ENCODE assay signal across 15 cellular contexts in genomic region chr12:116381240-116381743, GRCh38.
DNase-seq lines count a peak whose midpoint lies in the region; ATAC-seq and TF ChIP-seq lines count a peak whose summit lies in the region.
"Had no signal": no experiment of that assay in that cellular context is flagged by ENCODE, and none has a peak within 500 bp of the region (broad histone marks: within the 10 kb centered on the region; RNA-seq: fewer than 3 reads in every experiment).

No MANE protein-coding gene starts in this region.

- H3K36me3 ChIP-seq in ectodermal cell (ENCODE audit: control insufficient read depth, insufficient read depth, low read length) (no peaks in the 10 kb centered on the region), mucosa of descending colon (ENCODE audit: low read depth) (no peaks in the 10 kb centered on the region)

- intact Hi-C loops in left ventricle myocardium superior (cut with micrococcal nuclease) (no loop called here), cardiac septum (cut with DNase I) (no loop called here), mucosa of descending colon (cut with DNase I, micrococcal nuclease) (no loop called here)

- peaks cover 10% of the 10 kb centered on the region for H3K27me3 Mint-ChIP-seq in nephron progenitor cell (ENCODE audit: low read depth, poor library complexity)
- H3K27me3 Mint-ChIP-seq in activated T-cell treated with anti-CD3 and anti-CD28 coated beads, Interleukin-2, amount 50 U/mL, for 72 hours (ENCODE audit: low read depth), result no peaks in the 10 kb centered on the region

- H3K9me3 Mint-ChIP-seq in nephron progenitor cell, result no peaks in the 10 kb centered on the region
- H3K9me3 Mint-ChIP-seq in activated T-cell treated with anti-CD3 and anti-CD28 coated beads, Interleukin-2, amount 50 U/mL, for 72 hours, result no peaks in the 10 kb centered on the region
- H3K9me3 Mint-ChIP-seq: naive thymus-derived CD8-positive, alpha-beta T cell had no signal

- H3K4me1 Mint-ChIP-seq in nephron progenitor cell, result peaks cover 71% of the 10 kb centered on the region
- peaks cover 7% of the 10 kb centered on the region for H3K4me1 Mint-ChIP-seq in activated T-cell treated with anti-CD3 and anti-CD28 coated beads, Interleukin-2, amount 50 U/mL, for 72 hours (ENCODE audit: low read depth)

- peak overlapping the region; percentile 95 for H3K27ac ChIP-seq in ectodermal cell (ENCODE audit: insufficient read depth, low read depth, low read length, poor library complexity, severe bottlenecking)

- H3K9me3 ChIP-seq in ectodermal cell (ENCODE audit: control insufficient read depth, low read length) (no peaks in the 10 kb centered on the region), mucosa of descending colon (no peaks in the 10 kb centered on the region)

- H3K27me3 ChIP-seq in ectodermal cell (ENCODE audit: control insufficient read depth, insufficient read depth, low read length, poor library complexity, severe bottlenecking), result no peaks in the 10 kb centered on the region

- H3K4me3 ChIP-seq in ectodermal cell (ENCODE audit: insufficient read depth, low read depth, low read length), result peak overlapping the region; percentile 19
- H3K4me3 ChIP-seq in mucosa of descending colon, result no peak overlapping the region

- H3K4me1 ChIP-seq in ectodermal cell (ENCODE audit: control insufficient read depth, insufficient read depth, low read length) (peaks cover 42% of the 10 kb centered on the region), mucosa of descending colon (ENCODE audit: low read depth) (no peaks in the 10 kb centered on the region)

- H3K27ac Mint-ChIP-seq in nephron progenitor cell, result peak overlapping the region; percentile 70
- no peak overlapping the region for H3K27ac Mint-ChIP-seq in activated T-cell treated with anti-CD3 and anti-CD28 coated beads, Interleukin-2, amount 50 U/mL, for 72 hours

- H3K4me3 Mint-ChIP-seq in nephron progenitor cell, result peak overlapping the region; percentile 66
- no peak overlapping the region for H3K4me3 Mint-ChIP-seq in activated T-cell treated with anti-CD3 and anti-CD28 coated beads, Interleukin-2, amount 50 U/mL, for 72 hours

- DNase-seq in left ventricle myocardium superior, result no peak
- DNase-seq in cardiac septum (ENCODE audit: low spot score), result no peak
- no peak for DNase-seq in nephron progenitor cell
- no peak for DNase-seq in activated T-cell treated with anti-CD3 and anti-CD28 coated beads, Interleukin-2, amount 50 U/mL, for 72 hours
- no peak for DNase-seq in mucosa of descending colon
- DNase-seq: activated CD4-positive, alpha-beta T cell treated with anti-CD3 and anti-CD28 coated beads, Interleukin-2, amount 50 U/mL, for 1 hour; naive thymus-derived CD8-positive, alpha-beta T cell; NCI-H1092 treated with DMSO at 0.1 percent for 48 hours; NCI-H446; small intestine; substantia nigra; T-helper 2 cell had no signal

- no peaks in the 10 kb centered on the region for H3K36me3 Mint-ChIP-seq in nephron progenitor cell (ENCODE audit: low read depth)
- H3K36me3 Mint-ChIP-seq in activated T-cell treated with anti-CD3 and anti-CD28 coated beads, Interleukin-2, amount 50 U/mL, for 72 hours (ENCODE audit: insufficient read depth in 2 of 2), result no peaks in the 10 kb centered on the region
- H3K36me3 Mint-ChIP-seq: naive thymus-derived CD8-positive, alpha-beta T cell had no signal

- TF ChIP-seq CTCF in nephron progenitor cell (IDR thresholded peaks at IDR 0.05), result no peak
- TF ChIP-seq CTCF in mucosa of descending colon (IDR thresholded peaks at IDR 0.05), result no peak

- ATAC-seq in left ventricle myocardium superior (peak; percentile 11), GM19397 (IDR thresholded peaks at IDR 0.05; ENCODE audit: unreplicated experiment) (no peak), mucosa of descending colon (no peak), GM21381 (IDR thresholded peaks at IDR 0.05; ENCODE audit: unreplicated experiment) (no peak)
- ATAC-seq in activated T-cell treated with anti-CD3 and anti-CD28 coated beads, Interleukin-2, amount 50 U/mL, for 72 hours (replicated peaks in 1 of 2), result no peak
- ATAC-seq: naive thymus-derived CD8-positive, alpha-beta T cell had no signal

- WGBS in ectodermal cell, 2 experiments, result 18 to 20% methylated on average over 14 of the region's 14 CpGs
